In the genomic region with DNA sequence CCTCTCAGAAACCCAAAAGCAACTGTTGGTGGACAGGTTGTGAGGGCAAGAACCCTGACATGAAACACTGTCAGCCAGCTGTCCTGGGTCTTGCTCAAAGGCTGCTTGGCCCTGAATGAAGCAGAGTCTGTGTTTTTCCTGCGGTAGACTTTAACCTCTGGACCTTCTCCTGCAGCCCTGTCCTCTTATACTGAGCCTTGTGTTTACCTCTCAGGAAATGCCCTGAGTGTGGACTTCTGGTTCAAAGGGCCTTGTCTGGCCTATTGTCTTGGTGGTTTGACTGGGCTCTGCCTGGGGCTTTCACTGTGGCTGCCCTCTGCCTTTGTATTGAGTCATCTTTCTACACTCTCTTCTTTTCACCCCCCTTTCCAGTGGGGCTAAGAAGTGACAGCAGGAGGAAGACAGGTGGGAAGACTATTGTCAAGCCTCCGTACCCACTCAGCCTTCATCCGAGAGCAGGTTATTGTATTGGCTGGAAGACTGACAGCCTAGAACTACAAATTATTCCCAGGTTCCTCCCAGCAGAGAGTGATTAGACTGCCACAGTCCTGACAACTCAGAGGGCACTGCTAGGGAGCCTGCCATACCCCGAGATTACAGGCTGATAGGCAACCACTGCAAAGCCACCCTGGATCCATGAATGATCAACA, we compare ENCODE assay signal across 1 cellular context.
TF ChIP-seq lines count a peak whose summit lies in the region.

No MANE protein-coding gene starts in this region.

TF ChIP-seq in HepG2, 621 proteins besides CTCF, POLR2A, EP300 and RAD21 (continued from another document and continues in another):
- TF ChIP-seq, protein P1, sequence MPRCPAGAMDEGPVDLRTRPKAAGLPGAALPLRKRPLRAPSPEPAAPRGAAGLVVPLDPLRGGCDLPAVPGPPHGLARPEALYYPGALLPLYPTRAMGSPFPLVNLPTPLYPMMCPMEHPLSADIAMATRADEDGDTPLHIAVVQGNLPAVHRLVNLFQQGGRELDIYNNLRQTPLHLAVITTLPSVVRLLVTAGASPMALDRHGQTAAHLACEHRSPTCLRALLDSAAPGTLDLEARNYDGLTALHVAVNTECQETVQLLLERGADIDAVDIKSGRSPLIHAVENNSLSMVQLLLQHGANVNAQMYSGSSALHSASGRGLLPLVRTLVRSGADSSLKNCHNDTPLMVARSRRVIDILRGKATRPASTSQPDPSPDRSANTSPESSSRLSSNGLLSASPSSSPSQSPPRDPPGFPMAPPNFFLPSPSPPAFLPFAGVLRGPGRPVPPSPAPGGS (CRISPR knock-in tag; IDR thresholded peaks at IDR 0.05): no peak
- TF ChIP-seq, protein P2, sequence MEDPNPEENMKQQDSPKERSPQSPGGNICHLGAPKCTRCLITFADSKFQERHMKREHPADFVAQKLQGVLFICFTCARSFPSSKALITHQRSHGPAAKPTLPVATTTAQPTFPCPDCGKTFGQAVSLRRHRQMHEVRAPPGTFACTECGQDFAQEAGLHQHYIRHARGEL (CRISPR knock-in tag; IDR thresholded peaks at IDR 0.05): no peak
- TF ChIP-seq, protein P3, sequence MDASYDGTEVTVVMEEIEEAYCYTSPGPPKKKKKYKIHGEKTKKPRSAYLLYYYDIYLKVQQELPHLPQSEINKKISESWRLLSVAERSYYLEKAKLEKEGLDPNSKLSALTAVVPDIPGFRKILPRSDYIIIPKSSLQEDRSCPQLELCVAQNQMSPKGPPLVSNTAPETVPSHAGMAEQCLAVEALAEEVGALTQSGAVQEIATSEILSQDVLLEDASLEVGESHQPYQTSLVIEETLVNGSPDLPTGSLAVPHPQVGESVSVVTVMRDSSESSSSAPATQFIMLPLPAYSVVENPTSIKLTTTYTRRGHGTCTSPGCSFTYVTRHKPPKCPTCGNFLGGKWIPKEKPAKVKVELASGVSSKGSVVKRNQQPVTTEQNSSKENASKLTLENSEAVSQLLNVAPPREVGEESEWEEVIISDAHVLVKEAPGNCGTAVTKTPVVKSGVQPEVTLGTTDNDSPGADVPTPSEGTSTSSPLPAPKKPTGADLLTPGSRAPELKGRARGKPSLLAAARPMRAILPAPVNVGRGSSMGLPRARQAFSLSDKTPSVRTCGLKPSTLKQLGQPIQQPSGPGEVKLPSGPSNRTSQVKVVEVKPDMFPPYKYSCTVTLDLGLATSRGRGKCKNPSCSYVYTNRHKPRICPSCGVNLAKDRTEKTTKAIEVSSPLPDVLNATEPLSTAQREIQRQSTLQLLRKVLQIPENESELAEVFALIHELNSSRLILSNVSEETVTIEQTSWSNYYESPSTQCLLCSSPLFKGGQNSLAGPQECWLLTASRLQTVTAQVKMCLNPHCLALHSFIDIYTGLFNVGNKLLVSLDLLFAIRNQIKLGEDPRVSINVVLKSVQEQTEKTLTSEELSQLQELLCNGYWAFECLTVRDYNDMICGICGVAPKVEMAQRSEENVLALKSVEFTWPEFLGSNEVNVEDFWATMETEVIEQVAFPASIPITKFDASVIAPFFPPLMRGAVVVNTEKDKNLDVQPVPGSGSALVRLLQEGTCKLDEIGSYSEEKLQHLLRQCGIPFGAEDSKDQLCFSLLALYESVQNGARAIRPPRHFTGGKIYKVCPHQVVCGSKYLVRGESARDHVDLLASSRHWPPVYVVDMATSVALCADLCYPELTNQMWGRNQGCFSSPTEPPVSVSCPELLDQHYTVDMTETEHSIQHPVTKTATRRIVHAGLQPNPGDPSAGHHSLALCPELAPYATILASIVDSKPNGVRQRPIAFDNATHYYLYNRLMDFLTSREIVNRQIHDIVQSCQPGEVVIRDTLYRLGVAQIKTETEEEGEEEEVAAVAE (CRISPR knock-in tag; IDR thresholded peaks at IDR 0.05; ENCODE audit: borderline replicate concordance): peak; percentile 55; the same call in 1 of the 2 replicates
- TF ChIP-seq ZNF569 (CRISPR knock-in tag; IDR thresholded peaks at IDR 0.05; ENCODE audit: borderline replicate concordance) (no peak), MIER2 (CRISPR knock-in tag; IDR thresholded peaks at IDR 0.05) (peak; percentile 75), ZFP41 (CRISPR knock-in tag; IDR thresholded peaks at IDR 0.05; ENCODE audit: borderline replicate concordance) (no peak), MEIS1 (CRISPR knock-in tag; IDR thresholded peaks at IDR 0.05; ENCODE audit: borderline replicate concordance) (peak; percentile 61; the same call in 1 of the 2 replicates), GATAD2A (CRISPR knock-in tag; IDR thresholded peaks at IDR 0.05) (peak; percentile 95), CBX2 (IDR thresholded peaks at IDR 0.05; ENCODE audit: low read depth, low read length) (no peak), CBX2 (CRISPR knock-in tag; IDR thresholded peaks at IDR 0.05; ENCODE audit: low read depth) (no peak), ZBTB42 (CRISPR knock-in tag; IDR thresholded peaks at IDR 0.05) (no peak), KAT2B (IDR thresholded peaks at IDR 0.05; ENCODE audit: borderline replicate concordance, low read depth, low read length) (no peak), TEAD2 (CRISPR knock-in tag; IDR thresholded peaks at IDR 0.05) (no peak), ZKSCAN8 (CRISPR knock-in tag; IDR thresholded peaks at IDR 0.05; ENCODE audit: borderline replicate concordance) (peak; percentile 68; the same call in 1 of the 2 replicates), TGIF2 (CRISPR knock-in tag; IDR thresholded peaks at IDR 0.05) (0 out of 2 replicates have a peak, but pooled peaks have one; percentile 18), KDM6A (CRISPR knock-in tag; IDR thresholded peaks at IDR 0.05; ENCODE audit: low read depth) (peak; percentile 84), NCOA1 (CRISPR knock-in tag; IDR thresholded peaks at IDR 0.05) (no peak), NFRKB (IDR thresholded peaks at IDR 0.05) (no peak), ZNF703 (CRISPR knock-in tag; IDR thresholded peaks at IDR 0.05; ENCODE audit: borderline replicate concordance) (no peak)
- TF ChIP-seq, protein P4, sequence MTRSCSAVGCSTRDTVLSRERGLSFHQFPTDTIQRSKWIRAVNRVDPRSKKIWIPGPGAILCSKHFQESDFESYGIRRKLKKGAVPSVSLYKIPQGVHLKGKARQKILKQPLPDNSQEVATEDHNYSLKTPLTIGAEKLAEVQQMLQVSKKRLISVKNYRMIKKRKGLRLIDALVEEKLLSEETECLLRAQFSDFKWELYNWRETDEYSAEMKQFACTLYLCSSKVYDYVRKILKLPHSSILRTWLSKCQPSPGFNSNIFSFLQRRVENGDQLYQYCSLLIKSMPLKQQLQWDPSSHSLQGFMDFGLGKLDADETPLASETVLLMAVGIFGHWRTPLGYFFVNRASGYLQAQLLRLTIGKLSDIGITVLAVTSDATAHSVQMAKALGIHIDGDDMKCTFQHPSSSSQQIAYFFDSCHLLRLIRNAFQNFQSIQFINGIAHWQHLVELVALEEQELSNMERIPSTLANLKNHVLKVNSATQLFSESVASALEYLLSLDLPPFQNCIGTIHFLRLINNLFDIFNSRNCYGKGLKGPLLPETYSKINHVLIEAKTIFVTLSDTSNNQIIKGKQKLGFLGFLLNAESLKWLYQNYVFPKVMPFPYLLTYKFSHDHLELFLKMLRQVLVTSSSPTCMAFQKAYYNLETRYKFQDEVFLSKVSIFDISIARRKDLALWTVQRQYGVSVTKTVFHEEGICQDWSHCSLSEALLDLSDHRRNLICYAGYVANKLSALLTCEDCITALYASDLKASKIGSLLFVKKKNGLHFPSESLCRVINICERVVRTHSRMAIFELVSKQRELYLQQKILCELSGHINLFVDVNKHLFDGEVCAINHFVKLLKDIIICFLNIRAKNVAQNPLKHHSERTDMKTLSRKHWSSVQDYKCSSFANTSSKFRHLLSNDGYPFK (CRISPR knock-in tag; IDR thresholded peaks at IDR 0.05; ENCODE audit: borderline replicate concordance): 0 out of 2 replicates have a peak, but pooled peaks have one; percentile 20
- TF ChIP-seq, protein P5, sequence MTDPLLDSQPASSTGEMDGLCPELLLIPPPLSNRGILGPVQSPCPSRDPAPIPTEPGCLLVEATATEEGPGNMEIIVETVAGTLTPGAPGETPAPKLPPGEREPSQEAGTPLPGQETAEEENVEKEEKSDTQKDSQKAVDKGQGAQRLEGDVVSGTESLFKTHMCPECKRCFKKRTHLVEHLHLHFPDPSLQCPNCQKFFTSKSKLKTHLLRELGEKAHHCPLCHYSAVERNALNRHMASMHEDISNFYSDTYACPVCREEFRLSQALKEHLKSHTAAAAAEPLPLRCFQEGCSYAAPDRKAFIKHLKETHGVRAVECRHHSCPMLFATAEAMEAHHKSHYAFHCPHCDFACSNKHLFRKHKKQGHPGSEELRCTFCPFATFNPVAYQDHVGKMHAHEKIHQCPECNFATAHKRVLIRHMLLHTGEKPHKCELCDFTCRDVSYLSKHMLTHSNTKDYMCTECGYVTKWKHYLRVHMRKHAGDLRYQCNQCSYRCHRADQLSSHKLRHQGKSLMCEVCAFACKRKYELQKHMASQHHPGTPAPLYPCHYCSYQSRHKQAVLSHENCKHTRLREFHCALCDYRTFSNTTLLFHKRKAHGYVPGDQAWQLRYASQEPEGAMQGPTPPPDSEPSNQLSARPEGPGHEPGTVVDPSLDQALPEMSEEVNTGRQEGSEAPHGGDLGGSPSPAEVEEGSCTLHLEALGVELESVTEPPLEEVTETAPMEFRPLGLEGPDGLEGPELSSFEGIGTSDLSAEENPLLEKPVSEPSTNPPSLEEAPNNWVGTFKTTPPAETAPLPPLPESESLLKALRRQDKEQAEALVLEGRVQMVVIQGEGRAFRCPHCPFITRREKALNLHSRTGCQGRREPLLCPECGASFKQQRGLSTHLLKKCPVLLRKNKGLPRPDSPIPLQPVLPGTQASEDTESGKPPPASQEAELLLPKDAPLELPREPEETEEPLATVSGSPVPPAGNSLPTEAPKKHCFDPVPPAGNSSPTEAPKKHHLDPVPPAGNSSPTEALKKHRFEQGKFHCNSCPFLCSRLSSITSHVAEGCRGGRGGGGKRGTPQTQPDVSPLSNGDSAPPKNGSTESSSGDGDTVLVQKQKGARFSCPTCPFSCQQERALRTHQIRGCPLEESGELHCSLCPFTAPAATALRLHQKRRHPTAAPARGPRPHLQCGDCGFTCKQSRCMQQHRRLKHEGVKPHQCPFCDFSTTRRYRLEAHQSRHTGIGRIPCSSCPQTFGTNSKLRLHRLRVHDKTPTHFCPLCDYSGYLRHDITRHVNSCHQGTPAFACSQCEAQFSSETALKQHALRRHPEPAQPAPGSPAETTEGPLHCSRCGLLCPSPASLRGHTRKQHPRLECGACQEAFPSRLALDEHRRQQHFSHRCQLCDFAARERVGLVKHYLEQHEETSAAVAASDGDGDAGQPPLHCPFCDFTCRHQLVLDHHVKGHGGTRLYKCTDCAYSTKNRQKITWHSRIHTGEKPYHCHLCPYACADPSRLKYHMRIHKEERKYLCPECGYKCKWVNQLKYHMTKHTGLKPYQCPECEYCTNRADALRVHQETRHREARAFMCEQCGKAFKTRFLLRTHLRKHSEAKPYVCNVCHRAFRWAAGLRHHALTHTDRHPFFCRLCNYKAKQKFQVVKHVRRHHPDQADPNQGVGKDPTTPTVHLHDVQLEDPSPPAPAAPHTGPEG (CRISPR knock-in tag; IDR thresholded peaks at IDR 0.05): no peak
- TF ChIP-seq, protein P6, sequence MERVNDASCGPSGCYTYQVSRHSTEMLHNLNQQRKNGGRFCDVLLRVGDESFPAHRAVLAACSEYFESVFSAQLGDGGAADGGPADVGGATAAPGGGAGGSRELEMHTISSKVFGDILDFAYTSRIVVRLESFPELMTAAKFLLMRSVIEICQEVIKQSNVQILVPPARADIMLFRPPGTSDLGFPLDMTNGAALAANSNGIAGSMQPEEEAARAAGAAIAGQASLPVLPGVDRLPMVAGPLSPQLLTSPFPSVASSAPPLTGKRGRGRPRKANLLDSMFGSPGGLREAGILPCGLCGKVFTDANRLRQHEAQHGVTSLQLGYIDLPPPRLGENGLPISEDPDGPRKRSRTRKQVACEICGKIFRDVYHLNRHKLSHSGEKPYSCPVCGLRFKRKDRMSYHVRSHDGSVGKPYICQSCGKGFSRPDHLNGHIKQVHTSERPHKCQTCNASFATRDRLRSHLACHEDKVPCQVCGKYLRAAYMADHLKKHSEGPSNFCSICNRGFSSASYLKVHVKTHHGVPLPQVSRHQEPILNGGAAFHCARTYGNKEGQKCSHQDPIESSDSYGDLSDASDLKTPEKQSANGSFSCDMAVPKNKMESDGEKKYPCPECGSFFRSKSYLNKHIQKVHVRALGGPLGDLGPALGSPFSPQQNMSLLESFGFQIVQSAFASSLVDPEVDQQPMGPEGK (CRISPR knock-in tag; IDR thresholded peaks at IDR 0.05): peak; percentile 71
- TF ChIP-seq, protein P7, sequence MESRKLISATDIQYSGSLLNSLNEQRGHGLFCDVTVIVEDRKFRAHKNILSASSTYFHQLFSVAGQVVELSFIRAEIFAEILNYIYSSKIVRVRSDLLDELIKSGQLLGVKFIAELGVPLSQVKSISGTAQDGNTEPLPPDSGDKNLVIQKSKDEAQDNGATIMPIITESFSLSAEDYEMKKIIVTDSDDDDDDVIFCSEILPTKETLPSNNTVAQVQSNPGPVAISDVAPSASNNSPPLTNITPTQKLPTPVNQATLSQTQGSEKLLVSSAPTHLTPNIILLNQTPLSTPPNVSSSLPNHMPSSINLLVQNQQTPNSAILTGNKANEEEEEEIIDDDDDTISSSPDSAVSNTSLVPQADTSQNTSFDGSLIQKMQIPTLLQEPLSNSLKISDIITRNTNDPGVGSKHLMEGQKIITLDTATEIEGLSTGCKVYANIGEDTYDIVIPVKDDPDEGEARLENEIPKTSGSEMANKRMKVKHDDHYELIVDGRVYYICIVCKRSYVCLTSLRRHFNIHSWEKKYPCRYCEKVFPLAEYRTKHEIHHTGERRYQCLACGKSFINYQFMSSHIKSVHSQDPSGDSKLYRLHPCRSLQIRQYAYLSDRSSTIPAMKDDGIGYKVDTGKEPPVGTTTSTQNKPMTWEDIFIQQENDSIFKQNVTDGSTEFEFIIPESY (CRISPR knock-in tag; IDR thresholded peaks at IDR 0.05): peak; percentile 59; the same call in 1 of the 2 replicates
- TF ChIP-seq, protein P8, sequence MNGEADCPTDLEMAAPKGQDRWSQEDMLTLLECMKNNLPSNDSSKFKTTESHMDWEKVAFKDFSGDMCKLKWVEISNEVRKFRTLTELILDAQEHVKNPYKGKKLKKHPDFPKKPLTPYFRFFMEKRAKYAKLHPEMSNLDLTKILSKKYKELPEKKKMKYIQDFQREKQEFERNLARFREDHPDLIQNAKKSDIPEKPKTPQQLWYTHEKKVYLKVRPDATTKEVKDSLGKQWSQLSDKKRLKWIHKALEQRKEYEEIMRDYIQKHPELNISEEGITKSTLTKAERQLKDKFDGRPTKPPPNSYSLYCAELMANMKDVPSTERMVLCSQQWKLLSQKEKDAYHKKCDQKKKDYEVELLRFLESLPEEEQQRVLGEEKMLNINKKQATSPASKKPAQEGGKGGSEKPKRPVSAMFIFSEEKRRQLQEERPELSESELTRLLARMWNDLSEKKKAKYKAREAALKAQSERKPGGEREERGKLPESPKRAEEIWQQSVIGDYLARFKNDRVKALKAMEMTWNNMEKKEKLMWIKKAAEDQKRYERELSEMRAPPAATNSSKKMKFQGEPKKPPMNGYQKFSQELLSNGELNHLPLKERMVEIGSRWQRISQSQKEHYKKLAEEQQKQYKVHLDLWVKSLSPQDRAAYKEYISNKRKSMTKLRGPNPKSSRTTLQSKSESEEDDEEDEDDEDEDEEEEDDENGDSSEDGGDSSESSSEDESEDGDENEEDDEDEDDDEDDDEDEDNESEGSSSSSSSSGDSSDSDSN (CRISPR knock-in tag; IDR thresholded peaks at IDR 0.05): peak; percentile 35; the same call in 1 of the 2 replicates
- TF ChIP-seq, protein P9, sequence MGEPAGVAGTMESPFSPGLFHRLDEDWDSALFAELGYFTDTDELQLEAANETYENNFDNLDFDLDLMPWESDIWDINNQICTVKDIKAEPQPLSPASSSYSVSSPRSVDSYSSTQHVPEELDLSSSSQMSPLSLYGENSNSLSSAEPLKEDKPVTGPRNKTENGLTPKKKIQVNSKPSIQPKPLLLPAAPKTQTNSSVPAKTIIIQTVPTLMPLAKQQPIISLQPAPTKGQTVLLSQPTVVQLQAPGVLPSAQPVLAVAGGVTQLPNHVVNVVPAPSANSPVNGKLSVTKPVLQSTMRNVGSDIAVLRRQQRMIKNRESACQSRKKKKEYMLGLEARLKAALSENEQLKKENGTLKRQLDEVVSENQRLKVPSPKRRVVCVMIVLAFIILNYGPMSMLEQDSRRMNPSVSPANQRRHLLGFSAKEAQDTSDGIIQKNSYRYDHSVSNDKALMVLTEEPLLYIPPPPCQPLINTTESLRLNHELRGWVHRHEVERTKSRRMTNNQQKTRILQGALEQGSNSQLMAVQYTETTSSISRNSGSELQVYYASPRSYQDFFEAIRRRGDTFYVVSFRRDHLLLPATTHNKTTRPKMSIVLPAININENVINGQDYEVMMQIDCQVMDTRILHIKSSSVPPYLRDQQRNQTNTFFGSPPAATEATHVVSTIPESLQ (CRISPR knock-in tag; conservative IDR thresholded peaks at IDR 0.05): no peak
